In the genomic region with DNA sequence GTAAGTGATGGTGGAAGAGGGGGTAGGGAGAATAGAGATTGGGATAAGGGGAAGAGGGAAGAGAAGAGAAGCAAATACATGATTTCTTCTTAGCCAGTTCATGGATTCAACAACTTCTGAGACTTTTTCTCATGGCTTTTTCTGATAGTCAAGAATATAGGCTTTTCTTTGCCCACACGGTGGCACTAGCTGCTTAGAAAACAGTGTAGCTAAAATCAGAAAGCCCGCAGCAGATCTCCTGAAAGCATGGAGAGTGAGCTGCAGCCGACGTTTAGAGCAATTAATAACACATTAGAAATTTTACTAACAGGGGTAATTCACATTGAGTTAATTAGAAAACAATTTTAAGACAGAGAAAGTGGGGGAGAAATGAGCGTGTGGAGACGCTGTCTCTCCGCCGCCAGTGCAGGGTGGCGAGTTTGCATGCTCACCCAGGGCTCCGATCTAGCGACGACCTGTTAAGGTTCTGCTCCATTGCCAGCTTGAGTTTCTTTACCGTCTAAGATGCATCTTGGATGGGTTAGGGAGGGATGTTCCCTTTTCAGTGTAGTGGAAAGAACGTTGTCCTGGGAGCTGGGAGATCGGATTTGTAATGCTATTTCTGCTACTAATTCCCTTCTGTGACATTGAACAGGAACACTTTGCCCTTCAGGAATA, we compare ENCODE assay signal across 8 cellular contexts. TPM values are rescaled to one million over a fixed set of nuclear protein-coding genes. Genes with fewer than 3 reads are reported as not detected.
DNase-seq lines count a peak whose midpoint lies in the region; ATAC-seq, FAIRE-seq and TF ChIP-seq lines count a peak whose summit lies in the region.

No MANE protein-coding gene starts in this region.

- no peak overlapping the region for H3K4me3 ChIP-seq in Loucy (ENCODE audit: low read length, poor library complexity, severe bottlenecking)
- H3K4me3 ChIP-seq in breast epithelium, result peak overlapping the region; percentile 8 to 57 (median 34)
- no peak overlapping the region for H3K4me3 ChIP-seq in small intestine (ENCODE audit: low read depth in 1 of 2, low read length in 2 of 2)

- H3K4me1 ChIP-seq in Loucy (ENCODE audit: insufficient read depth, low read length, poor library complexity, severe bottlenecking), result peaks cover 22% of the 10 kb centered on the region
- H3K4me1 ChIP-seq in breast epithelium, result no peaks in the 10 kb centered on the region
- H3K4me1 ChIP-seq in small intestine (ENCODE audit: control insufficient read depth in 2 of 2, insufficient read depth in 1 of 2, low read depth in 1 of 2, low read length in 1 of 2), result no peaks in the 10 kb centered on the region

- H3K27ac ChIP-seq in breast epithelium (no peak overlapping the region), small intestine (ENCODE audit: low read depth in 1 of 2, low read length in 1 of 2) (no peak overlapping the region)

- H3K27me3 ChIP-seq in Loucy (ENCODE audit: insufficient read depth, low read length, poor library complexity, severe bottlenecking), result no peaks in the 10 kb centered on the region
- no peaks in the 10 kb centered on the region for H3K27me3 ChIP-seq in breast epithelium
- H3K27me3 ChIP-seq in small intestine (ENCODE audit: control insufficient read depth in 2 of 2, insufficient read depth in 2 of 2, low read length in 2 of 2), result no peaks in the 10 kb centered on the region

- H3K9ac ChIP-seq in Loucy (ENCODE audit: low read depth, low read length, poor library complexity, severe bottlenecking), result no peak overlapping the region

- TF ChIP-seq POLR2A in breast epithelium (IDR thresholded peaks at IDR 0.05), result no peak

- no peaks in the 10 kb centered on the region for H4K20me1 ChIP-seq in Loucy (ENCODE audit: insufficient read depth, low read length, poor library complexity, severe bottlenecking)

- peaks cover 5% of the 10 kb centered on the region; the same call in 1 of the 2 replicates for H3K9me3 ChIP-seq in Loucy (ENCODE audit: insufficient read depth, low read depth, low read length)
- no peaks in the 10 kb centered on the region for H3K9me3 ChIP-seq in breast epithelium
- H3K9me3 ChIP-seq in small intestine (ENCODE audit: control insufficient read depth, low read depth), result no peaks in the 10 kb centered on the region

- peak overlapping the region; percentile 36 for H3K4me2 ChIP-seq in Loucy (ENCODE audit: low read depth, low read length, poor library complexity, severe bottlenecking)

- no peaks in the 10 kb centered on the region for H3K36me3 ChIP-seq in Loucy (ENCODE audit: insufficient read depth, low read length)
- no peaks in the 10 kb centered on the region for H3K36me3 ChIP-seq in breast epithelium
- H3K36me3 ChIP-seq in small intestine (ENCODE audit: control insufficient read depth in 2 of 2, insufficient read depth in 2 of 2, low read length in 2 of 2), result no peaks in the 10 kb centered on the region

- in situ Hi-C loops in Caki2 (cut with HindIII; ENCODE audit: low pct_unique_long_range_greater_than_20kb, low sequenced_read_pairs), result no loop called here

- TF ChIP-seq CTCF in GM20000 (IDR thresholded peaks at IDR 0.05; ENCODE audit: extremely low read depth, missing control alignments) (peak; percentile 41), Loucy (conservative IDR thresholded peaks at IDR 0.05; ENCODE audit: low read length) (peak; percentile 87), breast epithelium (IDR thresholded peaks at IDR 0.05) (peak in 2 of 3 donors; percentile 40 to 62)

- no peak overlapping the region; the same call in 1 of the 2 replicates for H2AFZ ChIP-seq in Loucy (ENCODE audit: low read length)

- 2 to 7% (median 6%) methylated on average over 15 of the region's 15 CpGs for WGBS in small intestine, 3 donors

- DNase-seq in Caki2 (ENCODE audit: low read depth) (peak; percentile 18), GM20000 (ENCODE audit: low spot score) (peak; percentile 53), SKM-1 (lab: John Stamatoyannopoulos, UW; ENCODE audit: unreplicated experiment) (peak; percentile 38), breast epithelium (ENCODE audit: low spot score in 2 of 2) (no peak), iPS-NIHi11 (ENCODE audit: low spot score) (peak; percentile 41), small intestine (peak; percentile 69)

- intact Hi-C loops in breast epithelium (cut with DNase I; ENCODE audit: low total_unique reads), result no loop called here

- H3K79me2 ChIP-seq in Loucy (ENCODE audit: insufficient read depth, low read length), result no peaks in the 10 kb centered on the region

- no peak for FAIRE-seq in small intestine (lab: Jason Lieb, UNC)

- no peaks in the 10 kb centered on the region for H3K9me2 ChIP-seq in Loucy (replicated peaks; ENCODE audit: low read depth, low read length)

- no peak for ATAC-seq in GM19467 (IDR thresholded peaks at IDR 0.05; ENCODE audit: unreplicated experiment)

- no peaks in the 10 kb centered on the region; the same call in 1 of the 2 replicates for H3F3A ChIP-seq in Loucy (ENCODE audit: low read depth)

RNA-seq across cellular contexts. Expression of a gene that starts 3.3 kb away (rescaled TPM):
- 0.41 TPM in 1 of 2 replicates, not detected in the other for total RNA-seq in Caki2 (2014; rRNA removed; shearing (Covaris generic); ENCODE audit: low replicate concordance)
- total RNA-seq in breast epithelium, result 1 to 10 TPM in 2 of 3 donors, under 1 TPM in 1; 0.32 to 1.5 (median 1.3) TPM
- polyA plus RNA-seq in small intestine, result 1 to 10 TPM in 2 of 3 donors, under 1 TPM in 1; 0.60 to 3.6 (median 1.4) TPM

RNA-seq across cellular contexts. Expression of a gene that starts 29.8 kb away (rescaled TPM):
- 45.1 and 47.5 TPM in 2 replicates for total RNA-seq in Caki2 (2014; rRNA removed; shearing (Covaris generic); ENCODE audit: low replicate concordance)
- 10 to 100 TPM; 14.7 to 26.6 (median 25.3) TPM for total RNA-seq in breast epithelium
- 10 to 100 TPM; 15.7 to 23.2 (median 18.1) TPM for polyA plus RNA-seq in small intestine

RNA-seq across cellular contexts. Expression of a gene that starts 33.5 kb away (rescaled TPM):
- total RNA-seq in Caki2 (2014; rRNA removed; shearing (Covaris generic); ENCODE audit: low replicate concordance), result not detected in 2 replicates
- not detected for total RNA-seq in breast epithelium
- not detected for polyA plus RNA-seq in small intestine

RNA-seq across cellular contexts. Expression of a gene that starts 54.4 kb away (rescaled TPM):
- total RNA-seq in Caki2 (2014; rRNA removed; shearing (Covaris generic); ENCODE audit: low replicate concordance), result 0.52 and 0.84 TPM in 2 replicates
- total RNA-seq in breast epithelium, result 10 to 100 TPM; 11.5 to 19.9 (median 16.8) TPM
- polyA plus RNA-seq in small intestine, result 1 to 10 TPM; 3.6 to 5.4 (median 3.8) TPM

Comparison
In these comparisons a context has a peak if more than half of its experiments do, and no peak if none do; other contexts are left out.
1. DNase-seq: peak in Caki2 (single experiment), GM20000 (single experiment), SKM-1 (single experiment), iPS-NIHi11 (single experiment) and small intestine (single experiment); none in breast epithelium (0 of 2).
2. H3K4me3 ChIP-seq: peak in breast epithelium (3 of 3); none in Loucy (single experiment) and small intestine (0 of 2).
3. Peak in every context shown above with its lines, with median percentiles within 50 percentile points of each other: CTCF ChIP-seq.